25 cellular contexts compared by ENCODE assay signal in genomic region chr10:53836638-53837037, GRCh38.
DNase-seq lines count a peak whose midpoint lies in the region; ATAC-seq, FAIRE-seq and TF ChIP-seq lines count a peak whose summit lies in the region.
"Had no signal": no experiment of that assay in that cellular context is flagged by ENCODE, and none has a peak within 500 bp of the region (broad histone marks: within the 10 kb centered on the region; RNA-seq: fewer than 3 reads in every experiment).

No MANE protein-coding gene starts in this region.

- H3K4me1 ChIP-seq in GM23248 (ENCODE audit: insufficient read depth): no peaks in the 10 kb centered on the region
- H3K4me1 ChIP-seq in SK-N-SH (ENCODE audit: control insufficient read depth in 1 of 2, insufficient read depth in 2 of 2, low read depth in 1 of 2, low read length in 1 of 2): peaks cover 0 to 8% of the 10 kb centered on the region in 2 experiments; a peak in 2 of 4 replicates
- H3K4me1 ChIP-seq in keratinocyte (ENCODE audit: control insufficient read depth, extremely low read depth, insufficient read depth, low read length): peaks cover 6% of the 10 kb centered on the region

- H3K9me3 Mint-ChIP-seq in activated CD4-positive, alpha-beta memory T cell treated with anti-CD3 and anti-CD28 coated beads, Interleukin-2, amount 10 ng/mL, durations not matched to agents 7 days and 5 days: peaks cover 8% of the 10 kb centered on the region
- peaks cover 8% of the 10 kb centered on the region for H3K9me3 Mint-ChIP-seq in stimulated activated effector memory CD8-positive, alpha-beta T cell treated with anti-CD3 and anti-CD28 coated beads, Interleukin-12 subunit alpha, Interleukin-12 subunit beta, amount 100 ng/mL, for 72 hours
- H3K9me3 Mint-ChIP-seq: HFFc6 had no signal

- no peaks in the 10 kb centered on the region for H3K9me1 ChIP-seq in keratinocyte (ENCODE audit: control insufficient read depth, extremely low read depth, insufficient read depth, low read length)

- no peak for FAIRE-seq in keratinocyte (lab: Jason Lieb, UNC)
- FAIRE-seq: GM12891, RCC 7860 had no signal

- no peaks in the 10 kb centered on the region for H3K4me1 Mint-ChIP-seq in activated CD4-positive, alpha-beta memory T cell treated with anti-CD3 and anti-CD28 coated beads, Interleukin-2, amount 10 ng/mL, durations not matched to agents 7 days and 5 days
- no peaks in the 10 kb centered on the region for H3K4me1 Mint-ChIP-seq in stimulated activated effector memory CD8-positive, alpha-beta T cell treated with anti-CD3 and anti-CD28 coated beads, Interleukin-12 subunit alpha, Interleukin-12 subunit beta, amount 100 ng/mL, for 72 hours

- no peaks in the 10 kb centered on the region for H3K36me3 Mint-ChIP-seq in activated CD4-positive, alpha-beta memory T cell treated with anti-CD3 and anti-CD28 coated beads, Interleukin-2, amount 10 ng/mL, durations not matched to agents 7 days and 5 days (ENCODE audit: low read depth)
- no peaks in the 10 kb centered on the region for H3K36me3 Mint-ChIP-seq in stimulated activated effector memory CD8-positive, alpha-beta T cell treated with anti-CD3 and anti-CD28 coated beads, Interleukin-12 subunit alpha, Interleukin-12 subunit beta, amount 100 ng/mL, for 72 hours
- H3K36me3 Mint-ChIP-seq: CD8-positive, alpha-beta T cell had no signal

- H4K20me1 ChIP-seq in GM23248 (ENCODE audit: insufficient read depth) (no peaks in the 10 kb centered on the region), SK-N-SH (ENCODE audit: insufficient read depth) (no peaks in the 10 kb centered on the region), keratinocyte (ENCODE audit: control insufficient read depth, extremely low read depth, insufficient read depth, low read length) (no peaks in the 10 kb centered on the region)

- WGBS in GM23248 (ENCODE audit: low coverage in 1 of 2, low lambda C conversion rate in 2 of 2, missing lambda C conversion rate in 2 of 2), 2 experiments: 53 to 61% methylated on average over 1 of the region's 1 CpG
- 20% methylated on average over 1 of the region's 1 CpG for WGBS in SK-N-SH (ENCODE audit: low lambda C conversion rate)

- H3K9me3 ChIP-seq in GM23248 (ENCODE audit: low read depth) (no peaks in the 10 kb centered on the region), SK-N-SH (no peaks in the 10 kb centered on the region), keratinocyte (ENCODE audit: control insufficient read depth, low read depth, low read length) (no peaks in the 10 kb centered on the region)

- DNase-seq in GM23248 (peak; percentile 15), SK-N-SH (peak; percentile 36), choroid plexus epithelial cell (ENCODE audit: low read depth) (peak; percentile 9), keratinocyte (ENCODE audit: low read depth, low spot score) (no peak), SIG-M5 (lab: John Stamatoyannopoulos, UW) (no peak)
- DNase-seq in activated CD4-positive, alpha-beta memory T cell treated with anti-CD3 and anti-CD28 coated beads, Interleukin-2, amount 10 ng/mL, durations not matched to agents 7 days and 5 days: no peak
- no peak for DNase-seq in stimulated activated effector memory CD8-positive, alpha-beta T cell treated with anti-CD3 and anti-CD28 coated beads, Interleukin-12 subunit alpha, Interleukin-12 subunit beta, amount 100 ng/mL, for 72 hours (ENCODE audit: low spot score in 2 of 2)
- DNase-seq: AML-193; C1 segment of cervical spinal cord; CD8-positive, alpha-beta T cell; DND-41; H9; HFFc6; IMR-90; NCI-H1105; NCI-H146; NCI-H2029 treated with DMSO at 0.1 percent for 48 hours; NCI-H2171; NCI-H524 treated with DMSO at 0.1 percent for 48 hours; NCI-H82; Right ventricle myocardium superior had no signal

- ATAC-seq in stimulated activated effector memory CD8-positive, alpha-beta T cell treated with anti-CD3 and anti-CD28 coated beads, Interleukin-12 subunit alpha, Interleukin-12 subunit beta, amount 100 ng/mL, for 72 hours: no peak
- ATAC-seq in HG02588 (IDR thresholded peaks at IDR 0.05; ENCODE audit: unreplicated experiment): no peak
- ATAC-seq: CD8-positive, alpha-beta T cell had no signal

- no peaks in the 10 kb centered on the region for H3F3A ChIP-seq in GM23248 (ENCODE audit: insufficient read depth)
- no peaks in the 10 kb centered on the region for H3F3A ChIP-seq in SK-N-SH (replicated peaks; ENCODE audit: insufficient read depth)

- no peak overlapping the region for H3K9ac ChIP-seq in GM23248
- no peak overlapping the region for H3K9ac ChIP-seq in SK-N-SH
- H3K9ac ChIP-seq in keratinocyte (ENCODE audit: control insufficient read depth, extremely low read depth, insufficient read depth, low read length): no peak overlapping the region
- H3K9ac ChIP-seq: KMS-11 had no signal

- H3K4me3 ChIP-seq in GM23248 (no peak overlapping the region), SK-N-SH (ENCODE audit: low read depth in 2 of 2, low read length in 1 of 2) (no peak overlapping the region), choroid plexus epithelial cell (ENCODE audit: low read depth, low read length) (no peak overlapping the region), keratinocyte (ENCODE audit: control insufficient read depth in 2 of 3, extremely low read depth in 1 of 3, insufficient read depth in 2 of 3, low read depth in 1 of 3, low read length in 3 of 3) (no peak overlapping the region)

- H3K27ac Mint-ChIP-seq in activated CD4-positive, alpha-beta memory T cell treated with anti-CD3 and anti-CD28 coated beads, Interleukin-2, amount 10 ng/mL, durations not matched to agents 7 days and 5 days: no peak overlapping the region
- H3K27ac Mint-ChIP-seq in stimulated activated effector memory CD8-positive, alpha-beta T cell treated with anti-CD3 and anti-CD28 coated beads, Interleukin-12 subunit alpha, Interleukin-12 subunit beta, amount 100 ng/mL, for 72 hours: no peak overlapping the region
- H3K27ac Mint-ChIP-seq: CD8-positive, alpha-beta T cell; H9; HFFc6 had no signal

- CTCF ChIA-PET in SK-N-SH (lab: Yijun Ruan, JAX): interaction anchor here (0.7 to 1.4 kb wide), 3 partner anchors 35 to 1793 kb away, joined by 3 read pairs; no protein-coding TSS in a partner anchor
- CTCF ChIA-PET in activated CD4-positive, alpha-beta memory T cell treated with anti-CD3 and anti-CD28 coated beads, Interleukin-2, amount 10 ng/mL, durations not matched to agents 7 days and 5 days (lab: Charles Lee): no interaction called here

- no peak overlapping the region for H3K4me3 Mint-ChIP-seq in activated CD4-positive, alpha-beta memory T cell treated with anti-CD3 and anti-CD28 coated beads, Interleukin-2, amount 10 ng/mL, durations not matched to agents 7 days and 5 days
- H3K4me3 Mint-ChIP-seq in stimulated activated effector memory CD8-positive, alpha-beta T cell treated with anti-CD3 and anti-CD28 coated beads, Interleukin-12 subunit alpha, Interleukin-12 subunit beta, amount 100 ng/mL, for 72 hours: no peak overlapping the region
- H3K4me3 Mint-ChIP-seq: CD8-positive, alpha-beta T cell; H9; HFFc6 had no signal

- 0 out of 2 replicates have a peak, but pooled peaks have one; percentile 19 for TF ChIP-seq RAD21 in SK-N-SH (IDR thresholded peaks at IDR 0.05; ENCODE audit: low read length)

- peak in 1 of 2 experiments; percentile 96; a peak in 2 of 4 replicates for TF ChIP-seq EP300 in SK-N-SH (IDR thresholded peaks at IDR 0.05; ENCODE audit: borderline replicate concordance in 1 of 2, low read depth in 1 of 2, low read length in 1 of 2)

- H3K36me3 ChIP-seq in GM23248 (ENCODE audit: low read depth) (no peaks in the 10 kb centered on the region), SK-N-SH (replicated peaks in 1 of 2; ENCODE audit: control insufficient read depth in 1 of 2, insufficient read depth in 2 of 2, low read length in 1 of 2) (no peaks in the 10 kb centered on the region), keratinocyte (ENCODE audit: control insufficient read depth in 2 of 2, extremely low read depth in 1 of 2, insufficient read depth in 2 of 2, low read length in 2 of 2) (no peaks in the 10 kb centered on the region)

- no peaks in the 10 kb centered on the region for H3K27me3 Mint-ChIP-seq in activated CD4-positive, alpha-beta memory T cell treated with anti-CD3 and anti-CD28 coated beads, Interleukin-2, amount 10 ng/mL, durations not matched to agents 7 days and 5 days

- H3K4me2 ChIP-seq in GM23248 (ENCODE audit: unreplicated experiment) (no peak overlapping the region), SK-N-SH (no peak overlapping the region), keratinocyte (ENCODE audit: control insufficient read depth, extremely low read depth, insufficient read depth, low read depth, low read length) (peak overlapping the region; percentile 37)
- H3K4me2 ChIP-seq: KMS-11 had no signal

- TF ChIP-seq CTCF in SK-N-SH (IDR thresholded peaks at IDR 0.05) (no peak), choroid plexus epithelial cell (conservative IDR thresholded peaks at IDR 0.05; ENCODE audit: low read depth, low read length) (no peak), keratinocyte (optimal IDR thresholded peaks at IDR 0.05 in 1 of 3, IDR thresholded peaks at IDR 0.05 in 1 of 3, conservative IDR thresholded peaks at IDR 0.05 in 1 of 3; ENCODE audit: extremely low read depth in 1 of 3, insufficient read depth in 2 of 3, low read length in 3 of 3) (no peak)

- H3K27me3 ChIP-seq in GM23248 (replicated peaks; ENCODE audit: insufficient read depth) (no peaks in the 10 kb centered on the region), SK-N-SH (ENCODE audit: insufficient read depth) (no peaks in the 10 kb centered on the region), keratinocyte (ENCODE audit: control insufficient read depth, extremely low read depth, insufficient read depth, low read length) (no peaks in the 10 kb centered on the region)

- H3K27ac ChIP-seq in GM23248: no peak overlapping the region
- H3K27ac ChIP-seq in SK-N-SH (ENCODE audit: low read depth in 2 of 2, low read length in 1 of 2): peak overlapping the region in 1 of 2 experiments; percentile 68; a peak in 2 of 4 replicates
- no peak overlapping the region for H3K27ac ChIP-seq in keratinocyte (ENCODE audit: control insufficient read depth, insufficient read depth, low read length)
- H3K27ac ChIP-seq: KMS-11 had no signal

- H2AFZ ChIP-seq in GM23248: no peak overlapping the region
- no peak overlapping the region for H2AFZ ChIP-seq in SK-N-SH (ENCODE audit: low read depth)
- no peak overlapping the region for H2AFZ ChIP-seq in keratinocyte (ENCODE audit: control insufficient read depth, low read length)

- H3K79me2 ChIP-seq in GM23248 (ENCODE audit: insufficient read depth): no peaks in the 10 kb centered on the region
- no peaks in the 10 kb centered on the region for H3K79me2 ChIP-seq in SK-N-SH (ENCODE audit: insufficient read depth)
- H3K79me2 ChIP-seq in keratinocyte (ENCODE audit: control insufficient read depth, insufficient read depth, low read length): no peaks in the 10 kb centered on the region

- H3K9me2 ChIP-seq in GM23248 (ENCODE audit: insufficient read depth): no peaks in the 10 kb centered on the region
- H3K9me2 ChIP-seq in SK-N-SH: no peaks in the 10 kb centered on the region

- dilution Hi-C loops in keratinocyte (cut with MboI; ENCODE audit: extremely low pct_ligation_motif_present, low sequenced_read_pairs): no loop called here

- in situ Hi-C loops in GM23248 (cut with MboI): no loop called here

- POLR2A ChIA-PET in SK-N-SH (lab: Yijun Ruan, JAX): no interaction called here
- POLR2A ChIA-PET in activated CD4-positive, alpha-beta memory T cell treated with anti-CD3 and anti-CD28 coated beads, Interleukin-2, amount 10 ng/mL, durations not matched to agents 7 days and 5 days (lab: Charles Lee): no interaction called here

Comparison
In these comparisons a context has a peak if more than half of its experiments do, and no peak if none do; other contexts are left out.
1. DNase-seq: peak in GM23248 (single experiment), SK-N-SH (single experiment) and choroid plexus epithelial cell (single experiment); none in keratinocyte (single experiment), activated CD4-positive, alpha-beta memory T cell treated with anti-CD3 and anti-CD28 coated beads, Interleukin-2, amount 10 ng/mL, durations not matched to agents 7 days and 5 days (single experiment), SIG-M5 (single experiment) and stimulated activated effector memory CD8-positive, alpha-beta T cell treated with anti-CD3 and anti-CD28 coated beads, Interleukin-12 subunit alpha, Interleukin-12 subunit beta, amount 100 ng/mL, for 72 hours (0 of 2).